9 cellular contexts compared by ENCODE assay signal in genomic region chr1:155017946-155018316, GRCh38. TPM values are rescaled to one million over a fixed set of nuclear protein-coding genes. Genes with fewer than 3 reads are reported as not detected.
DNase-seq lines count a peak whose midpoint lies in the region; ATAC-seq and TF ChIP-seq lines count a peak whose summit lies in the region.
"Had no signal": no experiment of that assay in that cellular context is flagged by ENCODE, and none has a peak within 500 bp of the region (broad histone marks: within the 10 kb centered on the region; RNA-seq: fewer than 3 reads in every experiment).

No MANE protein-coding gene starts in this region.

- H3K4me3 ChIP-seq in fibroblast of lung (replicated peaks in 1 of 4; ENCODE audit: control extremely low read depth in 1 of 4, insufficient read depth in 1 of 4, low read depth in 3 of 4, low read length in 4 of 4) (peak overlapping the region in 2 of 4 experiments; percentile 36 to 52), skeletal muscle tissue (ENCODE audit: low read length in 3 of 3) (peak overlapping the region; percentile 48 to 74 (median 73))

- H3K27me3 ChIP-seq in fibroblast of lung (ENCODE audit: control insufficient read depth, insufficient read depth, low read length): no peaks in the 10 kb centered on the region
- no peaks in the 10 kb centered on the region for H3K27me3 ChIP-seq in skeletal muscle tissue (ENCODE audit: control insufficient read depth in 3 of 3, insufficient read depth in 3 of 3, low read length in 3 of 3)
- H3K27me3 ChIP-seq: cardiac muscle cell had no signal

- no peaks in the 10 kb centered on the region for H3K79me2 ChIP-seq in fibroblast of lung (ENCODE audit: control insufficient read depth, insufficient read depth, low read length)

- H3K9ac ChIP-seq in fibroblast of lung (ENCODE audit: insufficient read depth, low read length) (no peak overlapping the region), skeletal muscle tissue (ENCODE audit: low read depth in 1 of 3, low read length in 3 of 3) (peak overlapping the region; percentile 46 to 80 (median 51))

- H3K27ac ChIP-seq in RWPE1 (peak overlapping the region; percentile 100), fibroblast of lung (ENCODE audit: insufficient read depth, low read length) (no peak overlapping the region), skeletal muscle tissue (ENCODE audit: low read depth, low read length) (peak overlapping the region; percentile 91)

- H4K20me1 ChIP-seq in fibroblast of lung (ENCODE audit: control insufficient read depth, extremely low read depth, insufficient read depth, low read length): no peaks in the 10 kb centered on the region

- H3K4me1 ChIP-seq in fibroblast of lung (ENCODE audit: control insufficient read depth, extremely low read depth, insufficient read depth, low read length) (peaks cover 14% of the 10 kb centered on the region), skeletal muscle tissue (ENCODE audit: control insufficient read depth in 3 of 3, insufficient read depth in 3 of 3, low read length in 3 of 3) (peaks cover 19 to 36% (median 23%) of the 10 kb centered on the region in 3 donors)

- DNase-seq in RWPE1 (ENCODE audit: low spot score) (no peak), fibroblast of lung (ENCODE audit: low read depth in 2 of 2) (no peak), NCI-H1105 (lab: John Stamatoyannopoulos, UW) (no peak), NCI-H510A treated with DMSO at 0.1 percent for 48 hours (lab: John Stamatoyannopoulos, UW) (no peak)
- no peak for DNase-seq in stimulated activated naive CD4-positive, alpha-beta T cell (lab: John Stamatoyannopoulos, UW)
- DNase-seq in stimulated activated CD4-positive, alpha-beta T cell treated with anti-CD3 and anti-CD28 coated beads, Interleukin-1b, Interleukin-23, amount 100 ng/mL, for 48 hours: no peak

- H3K36me3 ChIP-seq in fibroblast of lung (ENCODE audit: control insufficient read depth, insufficient read depth, low read length): peaks cover 7% of the 10 kb centered on the region
- H3K36me3 ChIP-seq in skeletal muscle tissue (ENCODE audit: control insufficient read depth in 3 of 3, insufficient read depth in 3 of 3, low read length in 3 of 3): peaks cover 12 to 21% (median 13%) of the 10 kb centered on the region in 3 donors

- POLR2A ChIA-PET in RWPE1 (lab: Yijun Ruan, JAX; ENCODE audit: low non-redundant PET): no interaction called here

- peak overlapping the region; percentile 72 for H3K4me2 ChIP-seq in fibroblast of lung (ENCODE audit: extremely low read depth, insufficient read depth, low read length)

- H3K9me3 ChIP-seq in fibroblast of lung (ENCODE audit: control insufficient read depth, insufficient read depth, low read depth, low read length): no peaks in the 10 kb centered on the region
- no peaks in the 10 kb centered on the region for H3K9me3 ChIP-seq in skeletal muscle tissue (ENCODE audit: control insufficient read depth in 3 of 3, low read length in 3 of 3)

- TF ChIP-seq CTCF in RWPE1 (conservative IDR thresholded peaks at IDR 0.05; ENCODE audit: low read depth) (no peak), fibroblast of lung (conservative IDR thresholded peaks at IDR 0.05 in 1 of 2, IDR thresholded peaks at IDR 0.05 in 1 of 2; ENCODE audit: low read depth in 1 of 2, low read length in 2 of 2) (no peak)

- no peak overlapping the region for H2AFZ ChIP-seq in fibroblast of lung (ENCODE audit: low read length)

- ATAC-seq in GM19351 (IDR thresholded peaks at IDR 0.05; ENCODE audit: unreplicated experiment): peak; percentile 17

- CTCF ChIA-PET in RWPE1 (lab: Yijun Ruan, JAX): interaction anchor here (0.5 to 2.7 kb wide), 29 partner anchors 10 to 844 kb away, joined by 3 to 26 read pairs (median 4); partner anchors contain the start of genes ADAM15, CKS1B, DCST1 and DCST2

RNA-seq across cellular contexts. Expression of gene ZBTB7B, which starts 15.3 kb away (rescaled TPM):
- 12.3 and 19.3 TPM in 2 replicates for total RNA-seq in fibroblast of lung
- polyA plus RNA-seq in fibroblast of lung: 6.2 and 7.0 TPM in 2 replicates
- polyA plus RNA-seq in fibroblast of lung (2012): 9.6 and 12.2 TPM in 2 replicates
- 10.7 and 11.5 TPM in 2 replicates for polyA minus RNA-seq in fibroblast of lung (ENCODE audit: low replicate concordance)
- total RNA-seq in skeletal muscle tissue: 7.8 TPM

RNA-seq across cellular contexts. Expression of gene DCST2, which starts 15.7 kb away (rescaled TPM):
- under 0.01 and 0.17 TPM in 2 replicates for total RNA-seq in fibroblast of lung
- polyA plus RNA-seq in fibroblast of lung: 0.06 and 0.10 TPM in 2 replicates
- not detected in 2 replicates for polyA plus RNA-seq in fibroblast of lung (2012)
- polyA minus RNA-seq in fibroblast of lung (ENCODE audit: low replicate concordance): not detected in 2 replicates
- total RNA-seq in skeletal muscle tissue: not detected

RNA-seq across cellular contexts. Expression of gene DCST1, which starts 15.7 kb away (rescaled TPM):
- not detected in 2 replicates for total RNA-seq in fibroblast of lung
- polyA plus RNA-seq in fibroblast of lung: not detected in 2 replicates
- not detected in 2 replicates for polyA plus RNA-seq in fibroblast of lung (2012)
- not detected in 2 replicates for polyA minus RNA-seq in fibroblast of lung (ENCODE audit: low replicate concordance)
- total RNA-seq in skeletal muscle tissue: not detected
- total RNA-seq: cardiac muscle cell had no signal

RNA-seq across cellular contexts. Expression of gene LENEP, which starts 24.5 kb away (rescaled TPM):
- 0.26 TPM in 1 of 2 replicates, not detected in the other for total RNA-seq in fibroblast of lung
- not detected in 2 replicates for polyA plus RNA-seq in fibroblast of lung
- polyA plus RNA-seq in fibroblast of lung (2012): not detected in 2 replicates
- not detected in 2 replicates for polyA minus RNA-seq in fibroblast of lung (ENCODE audit: low replicate concordance)
- not detected for total RNA-seq in skeletal muscle tissue
- total RNA-seq: cardiac muscle cell had no signal

RNA-seq across cellular contexts. Expression of gene ADAM15, which starts 33.2 kb away (rescaled TPM):
- 49.1 and 58.5 TPM in 2 replicates for total RNA-seq in fibroblast of lung
- polyA plus RNA-seq in fibroblast of lung: 19.5 and 28.9 TPM in 2 replicates
- 37.4 and 58.0 TPM in 2 replicates for polyA plus RNA-seq in fibroblast of lung (2012)
- polyA minus RNA-seq in fibroblast of lung (ENCODE audit: low replicate concordance): 144 and 162 TPM in 2 replicates
- 33.9 TPM for total RNA-seq in skeletal muscle tissue
